Comparison of ENCODE assay signal across 8 cellular contexts in genomic region chr3:184174646-184175492, GRCh38. TPM values are rescaled to one million over a fixed set of nuclear protein-coding genes. Genes with fewer than 3 reads are reported as not detected.
DNase-seq lines count a peak whose midpoint lies in the region; ATAC-seq, FAIRE-seq and TF ChIP-seq lines count a peak whose summit lies in the region.

AP2M1 (plus strand) TSS chr3:184174855; CDS start chr3:184176994, 2,139 bp downstream.

- H3K9me3 ChIP-seq in body of pancreas (no peaks in the 10 kb centered on the region), sigmoid colon (no peaks in the 10 kb centered on the region)

- ATAC-seq in GM18520 (IDR thresholded peaks at IDR 0.05; ENCODE audit: unreplicated experiment) (peak; percentile 93), HG03064 (IDR thresholded peaks at IDR 0.05; ENCODE audit: low read depth, unreplicated experiment) (peak; percentile 97), body of pancreas (peak; percentile 96)

- intact Hi-C loops in body of pancreas (cut with DNase I) (no loop called here), sigmoid colon (cut with DNase I) (loop anchor here (1.0 to 2.0 kb wide), 2 partner anchors 10 to 20 kb away; partner anchors contain the start of gene DVL3)

- H3K36me3 ChIP-seq in body of pancreas (replicated peaks in 1 of 2; ENCODE audit: insufficient read depth in 1 of 2, low read depth in 2 of 2) (peaks cover 0 to 6% of the 10 kb centered on the region in 2 donors), sigmoid colon (peaks cover 15 to 59% (median 44%) of the 10 kb centered on the region in 4 donors)

- peak; percentile 74 for FAIRE-seq in TTC549 (lab: Jason Lieb, UNC)

- 0 to 1% methylated on average over 37 to 73 of the region's 73 CpGs for WGBS in body of pancreas, 2 donors
- 1% methylated on average over 73 of the region's 73 CpGs for WGBS in sigmoid colon, 2 donors

- H3K27me3 ChIP-seq in body of pancreas, result no peaks in the 10 kb centered on the region
- H3K27me3 ChIP-seq in sigmoid colon, result no peaks in the 10 kb centered on the region

- DNase-seq in NCI-H2107 treated with DMSO at 0.1 percent for 48 hours (lab: John Stamatoyannopoulos, UW; ENCODE audit: unreplicated experiment) (peak; percentile 100), body of pancreas (peak; percentile 98 to 100 (median 99)), iPS DF 19.7 (ENCODE audit: low read depth, low spot score) (peak; percentile 94), sigmoid colon (peak; percentile 99)

- TF ChIP-seq EP300 in sigmoid colon (IDR thresholded peaks at IDR 0.05), result no peak

- 0 out of 2 replicates have a peak, but pooled peaks have one; percentile 18 for TF ChIP-seq CTCF in 22Rv1 (IDR thresholded peaks at IDR 0.05)
- TF ChIP-seq CTCF in body of pancreas (IDR thresholded peaks at IDR 0.05), result peak in 1 of 7 experiments; percentile 12
- no peak for TF ChIP-seq CTCF in sigmoid colon (IDR thresholded peaks at IDR 0.05)

- H3K4me3 ChIP-seq in body of pancreas, result peak within 1 kb of the TSS; percentile 75 to 92
- H3K4me3 ChIP-seq in sigmoid colon, result peak within 1 kb of the TSS; percentile 87 to 99 (median 94)

- H3K27ac ChIP-seq in 22Rv1 (peak within 1 kb of the TSS; percentile 68), body of pancreas (peak within 1 kb of the TSS; percentile 73 to 88 (median 81)), sigmoid colon (peak within 1 kb of the TSS; percentile 93 to 98 (median 96))

- H3K4me1 ChIP-seq in body of pancreas (peaks cover 34% of the 10 kb centered on the region), sigmoid colon (peaks cover 0 to 43% (median 38%) of the 10 kb centered on the region in 4 donors)

- TF ChIP-seq POLR2A in body of pancreas (IDR thresholded peaks at IDR 0.05) (peak in 2 of 3 donors; percentile 68 to 76), sigmoid colon (IDR thresholded peaks at IDR 0.05) (peak; percentile 70 to 77)

RNA-seq across cellular contexts. Expression of gene AP2M1, which starts in this region (rescaled TPM):
- total RNA-seq in body of pancreas, result 10 to 100 TPM; 53.4 to 70.9 TPM
- total RNA-seq in sigmoid colon, result 100 to 1,000 TPM; 203 to 239 (median 225) TPM
- polyA plus RNA-seq in sigmoid colon, result 100 to 1,000 TPM; 226 to 240 (median 237) TPM

Comparison
In these comparisons a context has a peak if more than half of its experiments do, and no peak if none do; other contexts are left out.
1. Peak in every context shown above with its lines: DNase-seq, ATAC-seq, H3K4me3 ChIP-seq and H3K27ac ChIP-seq.